In genomic region chr2:173697929-173698328, GRCh38 we compare ENCODE assay signal across 1 cellular context.
TF ChIP-seq lines count a peak whose summit lies in the region.

No MANE protein-coding gene starts in this region.

TF ChIP-seq in HCT116, 20 proteins besides CTCF, POLR2A, EP300 and RAD21 (continued from another document):
- no peak for TF ChIP-seq YY1 (IDR thresholded peaks at IDR 0.05; ENCODE audit: extremely low read depth, insufficient replicate concordance, low read depth, low read length)
